ENCODE assay signal across 8 cellular contexts in genomic region chr17:40417609-40418427, GRCh38. TPM values are rescaled to one million over a fixed set of nuclear protein-coding genes. Genes with fewer than 3 reads are reported as not detected.
A peak's percentile ranks its signal among the peaks of the same experiment; 100 is the strongest.
DNase-seq lines count a peak whose midpoint lies in the region; ATAC-seq and TF ChIP-seq lines count a peak whose summit lies in the region.

Gene TOP2A, minus strand, starts transcription at chr17:40417896. Its CDS starts 105 bp downstream, at chr17:40417791.

- no peaks in the 10 kb centered on the region for H3K27me3 ChIP-seq in PC-9 (ENCODE audit: insufficient read depth, low read depth)
- no peaks in the 10 kb centered on the region for H3K27me3 ChIP-seq in mucosa of rectum (ENCODE audit: control insufficient read depth in 2 of 2, insufficient read depth in 2 of 2, low read length in 2 of 2)

- H2AFZ ChIP-seq in PC-9, result peak within 1 kb of the TSS; percentile 93

- H4K20me1 ChIP-seq in PC-9 (ENCODE audit: insufficient read depth), result no peaks in the 10 kb centered on the region

- peak within 1 kb of the TSS; percentile 93 for H3K4me3 ChIP-seq in PC-9
- H3K4me3 ChIP-seq in mucosa of rectum (ENCODE audit: low read length in 2 of 2), result peak within 1 kb of the TSS; percentile 73 to 95

- BruUV-seq in PC-9 (replicated peaks; lab: Mats Ljungman, UMichigan), result TSS peak; percentile 53

- H3K9me3 ChIP-seq in PC-9 (ENCODE audit: insufficient read depth, low read depth) (no peaks in the 10 kb centered on the region), mucosa of rectum (ENCODE audit: control insufficient read depth in 2 of 2, low read length in 2 of 2) (no peaks in the 10 kb centered on the region)

- H3K4me2 ChIP-seq in PC-9, result peak within 1 kb of the TSS; percentile 82

- peaks cover 13% of the 10 kb centered on the region; the same call in 1 of the 2 replicates for H3K36me3 ChIP-seq in PC-9 (ENCODE audit: low read depth)
- no peaks in the 10 kb centered on the region for H3K36me3 ChIP-seq in mucosa of rectum (ENCODE audit: control insufficient read depth in 2 of 2, insufficient read depth in 2 of 2, low read length in 2 of 2)

- peak; percentile 91 for ATAC-seq in GM21723 (IDR thresholded peaks at IDR 0.05; ENCODE audit: unreplicated experiment)

- H3K9ac ChIP-seq in mucosa of rectum (ENCODE audit: low read depth in 1 of 2, low read length in 2 of 2), result peak within 1 kb of the TSS; percentile 73 to 78

- intact Hi-C loops in PC-9 (cut with micrococcal nuclease; ENCODE audit: unreplicated experiment), result loop anchor here (5.0 kb wide), 1 partner anchor 106 kb away; no protein-coding TSS in a partner anchor

- peak; percentile 95 for TF ChIP-seq POLR2A in erythroblast (IDR thresholded peaks at IDR 0.05; ENCODE audit: low read length)

- POLR2A ChIA-PET in PC-9 (lab: Charles Lee; ENCODE audit: unreplicated experiment), result interaction anchor here (0.5 to 0.9 kb wide), 7 partner anchors 14 to 1317 kb away, joined by 3 to 10 read pairs (median 5); partner anchors contain the start of gene EIF1

- peaks cover 41% of the 10 kb centered on the region for H3K79me2 ChIP-seq in PC-9 (ENCODE audit: low read depth)

- no peaks in the 10 kb centered on the region for H3K9me2 ChIP-seq in PC-9 (ENCODE audit: insufficient read depth)

- CTCF ChIA-PET in PC-9 (lab: Charles Lee), result interaction anchor here (0.5 to 1.2 kb wide), 9 partner anchors 18 to 1367 kb away, joined by 3 to 7 read pairs (median 3); no protein-coding TSS in a partner anchor

- H3K27ac ChIP-seq in PC-9, result no peak within 1 kb of the TSS
- H3K27ac ChIP-seq in mucosa of rectum (ENCODE audit: low read depth in 2 of 2, low read length in 2 of 2), result peak within 1 kb of the TSS in 1 of 2 donors; percentile 40

- in situ Hi-C loops in KBM-7 (cut with MboI; ENCODE audit: low pct_unique_long_range_greater_than_20kb, low sequenced_read_pairs), result no loop called here

- H3F3A ChIP-seq in PC-9 (ENCODE audit: insufficient read depth, low read depth), result peaks cover 23% of the 10 kb centered on the region

- no peak for TF ChIP-seq CTCF in PC-9 (conservative IDR thresholded peaks at IDR 0.05)

- H3K4me1 ChIP-seq in PC-9 (replicated peaks; ENCODE audit: insufficient read depth) (peaks cover 33% of the 10 kb centered on the region), mucosa of rectum (ENCODE audit: control insufficient read depth in 2 of 2, insufficient read depth in 2 of 2, low read length in 2 of 2) (peaks cover 8 to 10% of the 10 kb centered on the region in 2 donors)

- DNase-seq in DMS53 treated with DMSO at 0.1 percent for 48 hours (lab: John Stamatoyannopoulos, UW; ENCODE audit: unreplicated experiment) (peak; percentile 95), KBM-7 (peak; percentile 100), PC-9 (peak; percentile 96 to 98), activated T-cell treated with anti-CD3 and anti-CD28 coated beads for 48 hours (ENCODE audit: low read depth) (peak; percentile 90), erythroblast (lab: John Stamatoyannopoulos, UW) (peak; percentile 100)
- peak; percentile 83 to 93 for DNase-seq in stimulated activated CD8-positive, alpha-beta memory T cell treated with anti-CD3 and anti-CD28 coated beads, Interleukin-4, amount 100 ng/mL, for 4 hours (ENCODE audit: low read depth in 2 of 2, low spot score in 1 of 2)

RNA-seq across cellular contexts. Expression of gene TOP2A, which starts in this region (rescaled TPM):
- total RNA-seq in PC-9 (2021), result 156 and 235 TPM in 2 replicates
